ENCODE assay signal across 9 cellular contexts in the genomic region with DNA sequence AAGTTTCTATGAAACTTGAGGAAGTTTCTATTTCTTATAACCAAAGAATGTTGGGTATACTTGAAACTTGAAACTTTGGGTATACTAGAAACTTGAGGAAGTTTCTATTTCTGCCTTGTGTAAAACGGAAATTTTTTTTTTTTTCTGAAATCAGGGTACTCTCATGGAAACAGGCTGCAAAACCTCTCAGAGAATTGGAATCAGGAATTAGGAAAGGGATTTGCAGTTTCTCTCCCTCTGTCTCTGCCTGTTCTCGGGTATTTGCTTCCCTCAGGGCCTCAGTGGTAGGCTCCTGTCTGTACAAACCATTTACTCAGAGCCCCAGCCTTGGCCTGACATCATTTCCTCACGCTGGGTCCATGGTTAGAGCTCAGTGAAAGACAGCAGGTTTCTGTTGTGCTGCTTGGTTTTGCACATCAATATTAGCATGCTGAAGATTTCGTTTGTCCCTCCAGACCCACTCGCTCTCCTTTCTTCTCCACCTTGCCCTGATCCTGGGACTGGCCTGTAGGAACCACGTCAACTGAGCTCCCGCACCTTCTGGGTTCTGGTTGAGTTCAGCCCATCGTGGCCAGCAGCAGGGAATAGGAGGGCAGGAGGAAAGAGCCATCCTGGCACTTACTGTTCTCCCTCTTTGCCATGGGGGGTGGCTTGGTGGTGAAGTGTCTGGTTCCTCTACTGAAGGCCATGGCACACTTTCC.
DNase-seq lines count a peak whose midpoint lies in the region; ATAC-seq, FAIRE-seq and TF ChIP-seq lines count a peak whose summit lies in the region.
"Had no signal": no experiment of that assay in that cellular context is flagged by ENCODE, and none has a peak within 500 bp of the region (broad histone marks: within the 10 kb centered on the region; RNA-seq: fewer than 3 reads in every experiment).

No MANE protein-coding gene starts in this region.

- peak; percentile 54 for DNase-seq in AG10803 (ENCODE audit: low read depth)
- DNase-seq in GM19239 (ENCODE audit: insufficient read length, low spot score), result peak; percentile 49
- peak; percentile 40 for DNase-seq in activated CD4-positive, CD25-positive, alpha-beta regulatory T cell treated with anti-CD3 and anti-CD28 coated beads, Interleukin-2, amount 50 U/mL, for 72 hours
- DNase-seq in sigmoid colon, result no peak
- DNase-seq in ureter (ENCODE audit: low spot score), result no peak
- no peak for DNase-seq in posterior vena cava (ENCODE audit: low spot score)

- TF ChIP-seq POLR2A in sigmoid colon (IDR thresholded peaks at IDR 0.05), result no peak

- H3K27me3 ChIP-seq in esophagus (ENCODE audit: control insufficient read depth in 1 of 2, insufficient read depth in 2 of 2, low read length in 2 of 2) (no peaks in the 10 kb centered on the region), sigmoid colon (no peaks in the 10 kb centered on the region)

- H3K27ac ChIP-seq in esophagus (ENCODE audit: low read depth in 2 of 2, low read length in 1 of 2), result peak overlapping the region; percentile 54 to 67
- peak overlapping the region; percentile 64 to 80 (median 74) for H3K27ac ChIP-seq in sigmoid colon
- H3K27ac ChIP-seq: epithelial cell of prostate had no signal

- ATAC-seq in HG03354 (IDR thresholded peaks at IDR 0.05; ENCODE audit: poor library complexity, severe bottlenecking, unreplicated experiment), result peak; percentile 83

- H3K9me3 ChIP-seq in esophagus (ENCODE audit: control insufficient read depth in 2 of 2, insufficient read depth in 1 of 2, low read depth in 1 of 2, low read length in 1 of 2) (no peaks in the 10 kb centered on the region), sigmoid colon (no peaks in the 10 kb centered on the region)

- TF ChIP-seq CTCF in AG10803 (conservative IDR thresholded peaks at IDR 0.05; ENCODE audit: low read length) (no peak), sigmoid colon (IDR thresholded peaks at IDR 0.05) (no peak)

- intact Hi-C loops in sigmoid colon (cut with DNase I) (no loop called here), posterior vena cava (cut with DNase I) (no loop called here)

- H3K36me3 ChIP-seq in esophagus (ENCODE audit: control insufficient read depth in 2 of 2, insufficient read depth in 2 of 2, low read length in 1 of 2) (no peaks in the 10 kb centered on the region), sigmoid colon (no peaks in the 10 kb centered on the region)

- TF ChIP-seq EP300 in sigmoid colon (IDR thresholded peaks at IDR 0.05), result no peak

- peak; percentile 99 for FAIRE-seq in GM19239 (lab: Jason Lieb, UNC)

- WGBS in esophagus, 2 donors, result 56 to 61% methylated on average over 8 of the region's 8 CpGs
- WGBS in sigmoid colon, 2 donors, result 53 to 73% methylated on average over 8 of the region's 8 CpGs

- no peak overlapping the region; the same call in 1 of the 2 replicates for H3K4me3 ChIP-seq in AG10803 (ENCODE audit: low read length)
- no peak overlapping the region for H3K4me3 ChIP-seq in esophagus (ENCODE audit: low read depth in 1 of 2, low read length in 2 of 2)
- no peak overlapping the region for H3K4me3 ChIP-seq in sigmoid colon

- H3K4me1 ChIP-seq in esophagus (ENCODE audit: control insufficient read depth in 2 of 2, insufficient read depth in 2 of 2, low read length in 1 of 2) (peaks cover 8 to 10% of the 10 kb centered on the region in 2 donors), sigmoid colon (peaks cover 0 to 51% (median 42%) of the 10 kb centered on the region in 4 donors)

Comparison
In these comparisons a context has a peak if more than half of its experiments do, and no peak if none do; other contexts are left out.
1. DNase-seq: peak in AG10803 (single experiment), GM19239 (single experiment) and activated CD4-positive, CD25-positive, alpha-beta regulatory T cell treated with anti-CD3 and anti-CD28 coated beads, Interleukin-2, amount 50 U/mL, for 72 hours (single experiment); none in sigmoid colon (single experiment), ureter (single experiment) and posterior vena cava (single experiment).